23 cellular contexts compared by ENCODE assay signal in the genomic region with DNA sequence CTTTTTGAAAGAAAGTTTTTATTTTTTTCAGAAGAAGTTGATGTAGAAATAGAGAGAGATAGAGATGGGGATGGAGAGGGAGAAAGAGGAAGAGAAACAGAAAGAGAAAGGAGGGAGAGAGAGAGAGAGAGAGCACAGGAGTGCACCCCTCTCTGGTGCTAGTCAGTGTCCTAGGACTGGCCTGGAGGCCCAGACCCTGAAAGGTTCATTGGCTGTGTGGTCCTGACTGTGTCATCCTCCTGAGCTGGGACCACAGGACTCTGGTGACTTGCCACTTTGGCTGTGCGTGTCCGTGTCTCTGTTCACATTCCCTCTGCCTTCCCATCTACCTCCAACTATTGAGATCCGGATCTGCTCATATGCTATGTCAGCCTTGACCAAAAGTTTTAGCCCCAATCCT.
"Had no signal": no experiment of that assay in that cellular context is flagged by ENCODE, and none has a peak within 500 bp of the region (broad histone marks: within the 10 kb centered on the region; RNA-seq: fewer than 3 reads in every experiment).

No MANE protein-coding gene starts in this region.

- ATAC-seq: activated CD8-positive, alpha-beta T cell treated with anti-CD3 and anti-CD28 coated beads for 36 hours; activated T-cell treated with anti-CD3 and anti-CD28 coated beads, Interleukin-2, amount 50 U/mL, for 4 hours; foreskin keratinocyte; left lobe of liver; lower lobe of right lung; naive thymus-derived CD4-positive, alpha-beta T cell; sciatic nerve; T-cell had no signal

- DNase-seq: activated CD4-positive, alpha-beta T cell treated with anti-CD3 and anti-CD28 coated beads, Interleukin-2, amount 10 ng/mL, durations not matched to agents 7 days and 5 days; activated CD4-positive, CD25-positive, alpha-beta regulatory T cell treated with anti-CD3 and anti-CD28 coated beads, Interleukin-2, amount 50 U/mL, for 72 hours; activated CD8-positive, alpha-beta T cell treated with anti-CD3 and anti-CD28 coated beads for 36 hours; activated naive CD4-positive, alpha-beta T cell treated with anti-CD3 and anti-CD28 coated beads, Interleukin-2, amount 10 ng/mL, durations not matched to agents 7 days and 5 days; activated T-cell treated with anti-CD3 and anti-CD28 coated beads, Interleukin-2, amount 50 U/mL, for 4 hours; amygdala; cortex of kidney; effector CD4-positive, alpha-beta T cell; erythroblast; foreskin keratinocyte; lower lobe of right lung; naive thymus-derived CD4-positive, alpha-beta T cell; occipital lobe; stimulated activated CD4-positive, alpha-beta T cell treated with anti-CD3 and anti-CD28 coated beads, Interleukin-2, amount 100 ng/mL, for 48 hours; stimulated activated CD8-positive, alpha-beta memory T cell treated with anti-CD3 and anti-CD28 coated beads, Interleukin-4, amount 100 ng/mL, for 48 hours; stimulated activated naive CD4-positive, alpha-beta T cell treated with Interleukin-2 at 50 U/mL for 16 hours; T-cell; upper lobe of left lung; WERI-Rb-1 had no signal

- FAIRE-seq: bronchial epithelial cell, TTC549 had no signal
